ENCODE assay signal across 8 cellular contexts in genomic region chr3:120559228-120560061, GRCh38. TPM values are rescaled to one million over a fixed set of nuclear protein-coding genes. Genes with fewer than 3 reads are reported as not detected.
A peak's percentile ranks its signal among the peaks of the same experiment; 100 is the strongest.
DNase-seq lines count a peak whose midpoint lies in the region; ATAC-seq and TF ChIP-seq lines count a peak whose summit lies in the region.

No MANE protein-coding gene starts in this region.

- in situ Hi-C loops in brain microvascular endothelial cell (cut with HindIII; ENCODE audit: low pct_ligation_motif_present, low sequenced_read_pairs) (no loop called here), GM13977 (cut with MboI; ENCODE audit: low pct_unique_long_range_greater_than_20kb, low sequenced_read_pairs, unreplicated experiment) (loop anchor here (10.0 kb wide), 2 partner anchors 235 to 315 kb away; no protein-coding TSS in a partner anchor)

- DNase-seq in CD4-positive, alpha-beta T cell, result peak in 1 of 10 experiments; percentile 0
- peak; percentile 88 for DNase-seq in OCI-M1 (lab: John Stamatoyannopoulos, UW)
- peak; percentile 68 for DNase-seq in brain microvascular endothelial cell
- DNase-seq in islet precursor cell, result peak; percentile 93
- no peak for DNase-seq in GM13977 (ENCODE audit: low spot score)

- H3K4me1 Mint-ChIP-seq in CD4-positive, alpha-beta T cell (ENCODE audit: low read depth), result peaks cover 24% of the 10 kb centered on the region
- peaks cover 18% of the 10 kb centered on the region for H3K4me1 Mint-ChIP-seq in stimulated activated memory B cell treated with anti-CD40 and anti-IgM and Interleukin-4, amounts not matched to agents 10 μg/mL and 1 μg/mL and 100 μg/mL, for 72 hours

- POLR2A ChIA-PET in CD4-positive, alpha-beta T cell (lab: Charles Lee), result interaction anchor here (0.6 to 1.4 kb wide), 12 partner anchors 8 to 668 kb away, joined by 3 to 13 read pairs (median 3); partner anchors contain the start of genes GTF2E1, NDUFB4 and RABL3

- no peaks in the 10 kb centered on the region for H3K9me3 Mint-ChIP-seq in CD4-positive, alpha-beta T cell
- H3K9me3 Mint-ChIP-seq in stimulated activated memory B cell treated with anti-CD40 and anti-IgM and Interleukin-4, amounts not matched to agents 10 μg/mL and 1 μg/mL and 100 μg/mL, for 72 hours, result no peaks in the 10 kb centered on the region

- H3K4me3 ChIP-seq in brain microvascular endothelial cell (ENCODE audit: low read depth, low read length), result peak overlapping the region; percentile 61

- H3K36me3 ChIP-seq in brain microvascular endothelial cell (replicated peaks), result no peaks in the 10 kb centered on the region

- ATAC-seq in CD4-positive, alpha-beta T cell (ENCODE audit: poor library complexity), result peak; percentile 15
- peak; percentile 28 for ATAC-seq in GM19324 (IDR thresholded peaks at IDR 0.05; ENCODE audit: low FRiP score, unreplicated experiment)
- peak; percentile 1 for ATAC-seq in HG03280 (IDR thresholded peaks at IDR 0.05; ENCODE audit: unreplicated experiment)
- ATAC-seq in stimulated activated memory B cell treated with anti-CD40 and anti-IgM and Interleukin-4, amounts not matched to agents 10 μg/mL and 1 μg/mL and 100 μg/mL, for 72 hours, result peak; percentile 25

- H3K27me3 ChIP-seq in CD4-positive, alpha-beta T cell (ENCODE audit: control insufficient read depth, insufficient read depth, low read length), result no peaks in the 10 kb centered on the region
- H3K27me3 ChIP-seq in brain microvascular endothelial cell (replicated peaks), result no peaks in the 10 kb centered on the region

- CTCF ChIA-PET in CD4-positive, alpha-beta T cell (lab: Charles Lee), result interaction anchor here (0.6 to 5.8 kb wide), 44 partner anchors 8 to 1096 kb away, joined by 3 to 63 read pairs (median 4); partner anchors contain the start of genes GTF2E1, LRRC58, NDUFB4 and TMEM39A

- peaks cover 16% of the 10 kb centered on the region for H3K27me3 Mint-ChIP-seq in CD4-positive, alpha-beta T cell
- H3K27me3 Mint-ChIP-seq in stimulated activated memory B cell treated with anti-CD40 and anti-IgM and Interleukin-4, amounts not matched to agents 10 μg/mL and 1 μg/mL and 100 μg/mL, for 72 hours, result peaks cover 10% of the 10 kb centered on the region

- intact Hi-C loops in CD4-positive, alpha-beta T cell (cut with DNase I, micrococcal nuclease), result loop anchor here (1.0 to 5.0 kb wide), 6 partner anchors 31 to 667 kb away; partner anchors contain the start of gene LRRC58 (in 1 of the 2)

- H3K36me3 Mint-ChIP-seq in CD4-positive, alpha-beta T cell (ENCODE audit: low read depth), result no peaks in the 10 kb centered on the region
- H3K36me3 Mint-ChIP-seq in stimulated activated memory B cell treated with anti-CD40 and anti-IgM and Interleukin-4, amounts not matched to agents 10 μg/mL and 1 μg/mL and 100 μg/mL, for 72 hours, result no peaks in the 10 kb centered on the region

- H3K4me3 Mint-ChIP-seq in CD4-positive, alpha-beta T cell, result peak overlapping the region; percentile 71
- peak overlapping the region; percentile 48 for H3K4me3 Mint-ChIP-seq in stimulated activated memory B cell treated with anti-CD40 and anti-IgM and Interleukin-4, amounts not matched to agents 10 μg/mL and 1 μg/mL and 100 μg/mL, for 72 hours

- TF ChIP-seq CTCF in CD4-positive, alpha-beta T cell (IDR thresholded peaks at IDR 0.05), result peak; percentile 31
- TF ChIP-seq CTCF in brain microvascular endothelial cell (IDR thresholded peaks at IDR 0.05; ENCODE audit: low read depth, low read length, missing control alignments) (no peak), GM13977 (IDR thresholded peaks at IDR 0.05; ENCODE audit: extremely low read depth, insufficient read depth, missing control alignments) (no peak)

- peak overlapping the region; percentile 63 for H3K27ac Mint-ChIP-seq in CD4-positive, alpha-beta T cell
- H3K27ac Mint-ChIP-seq in stimulated activated memory B cell treated with anti-CD40 and anti-IgM and Interleukin-4, amounts not matched to agents 10 μg/mL and 1 μg/mL and 100 μg/mL, for 72 hours, result peak overlapping the region; percentile 51

- H3K27ac ChIP-seq in CD4-positive, alpha-beta T cell (ENCODE audit: low read depth, low read length), result no peak overlapping the region
- peak overlapping the region; percentile 49 for H3K27ac ChIP-seq in brain microvascular endothelial cell

- H3K9me3 ChIP-seq in CD4-positive, alpha-beta T cell (ENCODE audit: control insufficient read depth, low read length), result no peaks in the 10 kb centered on the region

RNA-seq across cellular contexts. Expression of gene NDUFB4, which starts 36.7 kb away (rescaled TPM):
- total RNA-seq in CD4-positive, alpha-beta T cell, result 10 to 100 TPM; 81.3 to 84.0 TPM
